Comparison of ENCODE assay signal across 8 cellular contexts in genomic region chr2:66574701-66575624, GRCh38.
DNase-seq lines count a peak whose midpoint lies in the region; TF ChIP-seq lines count a peak whose summit lies in the region.

No MANE protein-coding gene starts in this region.

- peaks cover 21% of the 10 kb centered on the region for H3K27me3 ChIP-seq in ascending aorta

- H3K27ac Mint-ChIP-seq in activated T-cell treated with anti-CD3 and anti-CD28 coated beads, Interleukin-2, amount 50 U/mL, for 24 hours = no peak overlapping the region
- no peak overlapping the region for H3K27ac Mint-ChIP-seq in activated CD4-positive, alpha-beta memory T cell treated with anti-CD3 and anti-CD28 coated beads, Interleukin-2, amount 10 ng/mL, durations not matched to agents 7 days and 5 days

- peaks cover 64% of the 10 kb centered on the region for H3K27me3 Mint-ChIP-seq in activated T-cell treated with anti-CD3 and anti-CD28 coated beads, Interleukin-2, amount 50 U/mL, for 24 hours
- peaks cover 52% of the 10 kb centered on the region for H3K27me3 Mint-ChIP-seq in activated CD4-positive, alpha-beta memory T cell treated with anti-CD3 and anti-CD28 coated beads, Interleukin-2, amount 10 ng/mL, durations not matched to agents 7 days and 5 days

- H3K9me3 Mint-ChIP-seq in activated T-cell treated with anti-CD3 and anti-CD28 coated beads, Interleukin-2, amount 50 U/mL, for 24 hours = no peaks in the 10 kb centered on the region
- H3K9me3 Mint-ChIP-seq in activated CD4-positive, alpha-beta memory T cell treated with anti-CD3 and anti-CD28 coated beads, Interleukin-2, amount 10 ng/mL, durations not matched to agents 7 days and 5 days = no peaks in the 10 kb centered on the region

- DNase-seq in activated T-cell treated with anti-CD3 and anti-CD28 coated beads, Interleukin-2, amount 50 U/mL, for 24 hours = no peak
- DNase-seq in activated T-cell treated with anti-CD3 and anti-CD28 coated beads for 4 hours = no peak
- DNase-seq in NCI-H2227 treated with DMSO at 0.1 percent for 48 hours (lab: John Stamatoyannopoulos, UW) = peak; percentile 82
- peak in 1 of 2 donors; percentile 83 for DNase-seq in ascending aorta (ENCODE audit: low spot score in 2 of 2)
- peak; percentile 75 for DNase-seq in hepatic stellate cell (ENCODE audit: low spot score)
- peak; percentile 89 for DNase-seq in posterior vena cava (ENCODE audit: low spot score)
- DNase-seq in activated CD4-positive, alpha-beta memory T cell treated with anti-CD3 and anti-CD28 coated beads, Interleukin-2, amount 10 ng/mL, durations not matched to agents 7 days and 5 days = no peak
- DNase-seq in activated T-cell treated with anti-CD3 and anti-CD28 coated beads, Interleukin-2, amount 50 U/mL, for 48 hours = no peak

- CTCF ChIA-PET in activated CD4-positive, alpha-beta memory T cell treated with anti-CD3 and anti-CD28 coated beads, Interleukin-2, amount 10 ng/mL, durations not matched to agents 7 days and 5 days (lab: Charles Lee) = no interaction called here

- H3K27ac ChIP-seq in ascending aorta = peak overlapping the region; percentile 72 to 77

- POLR2A ChIA-PET in activated CD4-positive, alpha-beta memory T cell treated with anti-CD3 and anti-CD28 coated beads, Interleukin-2, amount 10 ng/mL, durations not matched to agents 7 days and 5 days (lab: Charles Lee) = no interaction called here

- H3K9me3 ChIP-seq in ascending aorta = no peaks in the 10 kb centered on the region

- peak; percentile 49 to 70 (median 60) for TF ChIP-seq CTCF in ascending aorta (IDR thresholded peaks at IDR 0.05)

- H3K4me3 ChIP-seq in ascending aorta = peak overlapping the region; percentile 82 to 86

- peaks cover 11% of the 10 kb centered on the region for H3K4me1 Mint-ChIP-seq in activated T-cell treated with anti-CD3 and anti-CD28 coated beads, Interleukin-2, amount 50 U/mL, for 24 hours (ENCODE audit: low read depth)
- H3K4me1 Mint-ChIP-seq in activated CD4-positive, alpha-beta memory T cell treated with anti-CD3 and anti-CD28 coated beads, Interleukin-2, amount 10 ng/mL, durations not matched to agents 7 days and 5 days = peaks cover 4% of the 10 kb centered on the region

- H3K36me3 Mint-ChIP-seq in activated T-cell treated with anti-CD3 and anti-CD28 coated beads, Interleukin-2, amount 50 U/mL, for 24 hours (ENCODE audit: low read depth) = no peaks in the 10 kb centered on the region
- no peaks in the 10 kb centered on the region for H3K36me3 Mint-ChIP-seq in activated CD4-positive, alpha-beta memory T cell treated with anti-CD3 and anti-CD28 coated beads, Interleukin-2, amount 10 ng/mL, durations not matched to agents 7 days and 5 days (ENCODE audit: low read depth)

- intact Hi-C loops in ascending aorta (cut with DNase I) = loop anchor here (1.0 to 10.0 kb wide), 10 partner anchors 78 to 1457 kb away; partner anchors contain the start of gene ETAA1
- intact Hi-C loops in posterior vena cava (cut with DNase I) = loop anchor here in 1 of 2 donors (5.0 to 10.0 kb wide), 2 partner anchors 1080 to 1267 kb away; no protein-coding TSS in a partner anchor

- peaks cover 15 to 23% of the 10 kb centered on the region in 2 donors for H3K4me1 ChIP-seq in ascending aorta

- peak overlapping the region; percentile 8 for H3K4me3 Mint-ChIP-seq in activated T-cell treated with anti-CD3 and anti-CD28 coated beads, Interleukin-2, amount 50 U/mL, for 24 hours
- H3K4me3 Mint-ChIP-seq in activated CD4-positive, alpha-beta memory T cell treated with anti-CD3 and anti-CD28 coated beads, Interleukin-2, amount 10 ng/mL, durations not matched to agents 7 days and 5 days = no peak overlapping the region

- H3K36me3 ChIP-seq in ascending aorta = no peaks in the 10 kb centered on the region

Comparison
In these comparisons a context has a peak if more than half of its experiments do, and no peak if none do; other contexts are left out.
1. DNase-seq: peak in NCI-H2227 treated with DMSO at 0.1 percent for 48 hours (single experiment), hepatic stellate cell (single experiment) and posterior vena cava (single experiment); none in activated T-cell treated with anti-CD3 and anti-CD28 coated beads, Interleukin-2, amount 50 U/mL, for 24 hours (single experiment), activated T-cell treated with anti-CD3 and anti-CD28 coated beads for 4 hours (single experiment), activated CD4-positive, alpha-beta memory T cell treated with anti-CD3 and anti-CD28 coated beads, Interleukin-2, amount 10 ng/mL, durations not matched to agents 7 days and 5 days (single experiment) and activated T-cell treated with anti-CD3 and anti-CD28 coated beads, Interleukin-2, amount 50 U/mL, for 48 hours (0 of 2).